Comparison of ENCODE assay signal across 8 cellular contexts in the genomic region with DNA sequence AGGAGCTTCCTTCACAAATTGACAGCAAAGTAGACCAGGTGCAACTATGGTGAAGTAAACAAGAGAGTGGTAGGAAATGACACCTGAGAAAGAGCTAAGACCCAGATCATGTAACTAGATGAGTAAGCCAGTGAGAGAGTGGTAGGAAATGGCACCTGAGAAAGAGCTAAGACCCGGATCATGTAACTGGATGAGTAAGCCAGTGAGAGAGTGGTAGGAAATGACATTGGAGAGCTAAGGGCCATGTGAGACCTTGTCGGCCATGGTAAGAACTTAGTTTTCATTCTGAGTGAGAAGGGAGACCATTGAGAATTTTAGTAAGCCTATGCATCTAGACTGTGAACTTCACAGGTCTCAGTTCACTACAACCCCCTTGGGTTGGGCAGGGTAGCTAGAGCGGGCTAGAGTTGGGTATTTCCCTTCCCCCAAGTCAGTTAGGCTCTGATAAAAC. TPM values are rescaled to one million over a fixed set of nuclear protein-coding genes. Genes with fewer than 3 reads are reported as not detected.
DNase-seq lines count a peak whose midpoint lies in the region; ATAC-seq and TF ChIP-seq lines count a peak whose summit lies in the region.

No MANE protein-coding gene starts in this region.

- no peaks in the 10 kb centered on the region for H3K27me3 Mint-ChIP-seq in activated naive CD8-positive, alpha-beta T cell
- H3K27me3 Mint-ChIP-seq in stimulated activated naive B cell treated with anti-CD40 and anti-IgM and Interleukin-4, amounts not matched to agents 10 μg/mL and 1 μg/mL and 100 μg/mL, for 72 hours: peaks cover 8 to 12% of the 10 kb centered on the region in 2 donors

- WGBS in adrenal gland, 4 donors: 57 to 72% (median 63%) methylated on average over 2 to 3 of the region's 3 CpGs
- 73 to 76% methylated on average over 3 of the region's 3 CpGs for WGBS in thyroid gland, 2 donors

- peaks cover 63% of the 10 kb centered on the region for H3K4me1 Mint-ChIP-seq in activated naive CD8-positive, alpha-beta T cell (ENCODE audit: low read depth)
- H3K4me1 Mint-ChIP-seq in stimulated activated naive B cell treated with anti-CD40 and anti-IgM and Interleukin-4, amounts not matched to agents 10 μg/mL and 1 μg/mL and 100 μg/mL, for 72 hours: peaks cover 0 to 4% of the 10 kb centered on the region in 2 donors

- CTCF ChIA-PET in PC-3 (lab: Charles Lee): interaction anchor here (0.7 kb wide), 1 partner anchor 159 kb away, joined by 3 read pairs; no protein-coding TSS in a partner anchor

- H3K4me1 ChIP-seq in PC-3 (ENCODE audit: insufficient read depth, low read length): peaks cover 21% of the 10 kb centered on the region
- H3K4me1 ChIP-seq in adrenal gland (replicated peaks in 1 of 2): no peaks in the 10 kb centered on the region
- H3K4me1 ChIP-seq in thyroid gland: no peaks in the 10 kb centered on the region

- no peak for TF ChIP-seq POLR2A in adrenal gland (IDR thresholded peaks at IDR 0.05)
- TF ChIP-seq POLR2A in thyroid gland (IDR thresholded peaks at IDR 0.05): no peak

- peaks cover 4% of the 10 kb centered on the region for H3K36me3 Mint-ChIP-seq in activated naive CD8-positive, alpha-beta T cell
- H3K36me3 Mint-ChIP-seq in stimulated activated naive B cell treated with anti-CD40 and anti-IgM and Interleukin-4, amounts not matched to agents 10 μg/mL and 1 μg/mL and 100 μg/mL, for 72 hours: no peaks in the 10 kb centered on the region

- H3K36me3 ChIP-seq in PC-3 (ENCODE audit: low read depth, low read length): no peaks in the 10 kb centered on the region
- H3K36me3 ChIP-seq in adrenal gland (replicated peaks in 1 of 2): no peaks in the 10 kb centered on the region
- H3K36me3 ChIP-seq in thyroid gland: no peaks in the 10 kb centered on the region

- H3K4me3 ChIP-seq in PC-3 (ENCODE audit: low read length) (no peak overlapping the region), adrenal gland (no peak overlapping the region), thyroid gland (replicated peaks in 1 of 3) (no peak overlapping the region)

- H3K9me3 ChIP-seq in PC-3 (ENCODE audit: low read length) (no peaks in the 10 kb centered on the region), adrenal gland (replicated peaks in 1 of 3) (no peaks in the 10 kb centered on the region), thyroid gland (no peaks in the 10 kb centered on the region)

- peak overlapping the region; percentile 81 for H2AFZ ChIP-seq in PC-3 (ENCODE audit: low read length)

- peak overlapping the region; percentile 94 for H3K27ac Mint-ChIP-seq in activated naive CD8-positive, alpha-beta T cell
- no peak overlapping the region for H3K27ac Mint-ChIP-seq in stimulated activated naive B cell treated with anti-CD40 and anti-IgM and Interleukin-4, amounts not matched to agents 10 μg/mL and 1 μg/mL and 100 μg/mL, for 72 hours

- intact Hi-C loops in PC-3 (cut with micrococcal nuclease): no loop called here
- intact Hi-C loops in adrenal gland (cut with DNase I): no loop called here
- intact Hi-C loops in thyroid gland (cut with DNase I): no loop called here

- no peaks in the 10 kb centered on the region for H4K20me1 ChIP-seq in PC-3 (ENCODE audit: low read length)

- no TSS peak for BruUV-seq in PC-3 (replicated peaks; lab: Mats Ljungman, UMichigan)

- no peaks in the 10 kb centered on the region for H3K79me2 ChIP-seq in PC-3 (ENCODE audit: low read length)

- H3F3A ChIP-seq in PC-3 (ENCODE audit: low read length, unreplicated experiment): no peaks in the 10 kb centered on the region

- peak overlapping the region; percentile 37 for H3K9ac ChIP-seq in PC-3 (ENCODE audit: low read length)

- POLR2A ChIA-PET in PC-3 (lab: Charles Lee; ENCODE audit: unreplicated experiment): interaction anchor here (0.5 to 0.6 kb wide), 2 partner anchors 38 to 59 kb away, joined by 3 to 7 read pairs; no protein-coding TSS in a partner anchor

- peak overlapping the region; percentile 72 for H3K4me3 Mint-ChIP-seq in activated naive CD8-positive, alpha-beta T cell
- no peak overlapping the region for H3K4me3 Mint-ChIP-seq in stimulated activated naive B cell treated with anti-CD40 and anti-IgM and Interleukin-4, amounts not matched to agents 10 μg/mL and 1 μg/mL and 100 μg/mL, for 72 hours

- no peaks in the 10 kb centered on the region for H3K9me2 ChIP-seq in PC-3 (replicated peaks; ENCODE audit: low read length)

- DNase-seq in PC-3 (peak; percentile 87), adrenal gland (no peak), thyroid gland (no peak), DMS 273 treated with DMSO at 0.1 percent for 48 hours (lab: John Stamatoyannopoulos, UW) (no peak)
- DNase-seq in stimulated activated naive B cell treated with anti-CD40 and anti-IgM and Interleukin-4, amounts not matched to agents 10 μg/mL and 1 μg/mL and 100 μg/mL, for 72 hours: no peak

- H3K4me2 ChIP-seq in PC-3 (ENCODE audit: low read length): peak overlapping the region; percentile 54

- ATAC-seq in GM19025 (IDR thresholded peaks at IDR 0.05; ENCODE audit: low read depth, unreplicated experiment): peak; percentile 93
- ATAC-seq in HG02852 (IDR thresholded peaks at IDR 0.05; ENCODE audit: unreplicated experiment): peak; percentile 98
- peak; percentile 93 for ATAC-seq in PC-3
- ATAC-seq in stimulated activated naive B cell treated with anti-CD40 and anti-IgM and Interleukin-4, amounts not matched to agents 10 μg/mL and 1 μg/mL and 100 μg/mL, for 72 hours (replicated peaks): peak; percentile 73 to 91

- TF ChIP-seq CTCF in PC-3 (conservative IDR thresholded peaks at IDR 0.05; ENCODE audit: low read depth, low read length) (no peak), adrenal gland (IDR thresholded peaks at IDR 0.05) (no peak), thyroid gland (IDR thresholded peaks at IDR 0.05) (no peak)

- H3K9me3 Mint-ChIP-seq in activated naive CD8-positive, alpha-beta T cell (ENCODE audit: low read depth): no peaks in the 10 kb centered on the region
- no peaks in the 10 kb centered on the region for H3K9me3 Mint-ChIP-seq in stimulated activated naive B cell treated with anti-CD40 and anti-IgM and Interleukin-4, amounts not matched to agents 10 μg/mL and 1 μg/mL and 100 μg/mL, for 72 hours

- peak overlapping the region; percentile 67 for H3K27ac ChIP-seq in PC-3 (ENCODE audit: low read length)
- H3K27ac ChIP-seq in adrenal gland: no peak overlapping the region
- no peak overlapping the region for H3K27ac ChIP-seq in thyroid gland

- no peaks in the 10 kb centered on the region for H3K27me3 ChIP-seq in PC-3 (ENCODE audit: low read length)
- H3K27me3 ChIP-seq in adrenal gland: no peaks in the 10 kb centered on the region
- H3K27me3 ChIP-seq in thyroid gland: no peaks in the 10 kb centered on the region

RNA-seq across cellular contexts. Expression of gene SENP7, which starts 5.4 kb away (rescaled TPM):
- total RNA-seq in PC-3 (2014; rRNA removed): 4.8 and 5.4 TPM in 2 replicates
- total RNA-seq in adrenal gland: 10 to 100 TPM in 5 of 8 donors, 1 to 10 TPM in 3; 6.2 to 23.3 (median 12.7) TPM
- polyA plus RNA-seq in adrenal gland: 10 to 100 TPM in 1 of 3 donors, 1 to 10 TPM in 2; 7.0 to 12.9 (median 10.0) TPM
- 10 to 100 TPM; 30.2 to 42.9 (median 31.5) TPM for total RNA-seq in thyroid gland

RNA-seq across cellular contexts. Expression of gene TRMT10C, which starts 43.2 kb away (rescaled TPM):
- total RNA-seq in PC-3 (2014; rRNA removed) (31.7 and 35.2 TPM in 2 replicates), adrenal gland (10 to 100 TPM; 16.0 to 46.3 (median 24.9) TPM), thyroid gland (10 to 100 TPM; 11.7 to 22.2 (median 18.6) TPM)
- 10 to 100 TPM; 10.4 to 81.3 (median 12.0) TPM for polyA plus RNA-seq in adrenal gland

RNA-seq across cellular contexts. Expression of gene PCNP, which starts 55.5 kb away (rescaled TPM):
- total RNA-seq in PC-3 (2014; rRNA removed) (71.1 and 72.3 TPM in 2 replicates), adrenal gland (100 to 1,000 TPM in 5 of 8 donors, 10 to 100 TPM in 3; 41.0 to 133 (median 112) TPM), thyroid gland (100 to 1,000 TPM in 3 of 4 donors, 10 to 100 TPM in 1; 93.4 to 145 (median 123) TPM)
- 100 to 1,000 TPM in 1 of 3 donors, 10 to 100 TPM in 2; 47.8 to 146 (median 59.1) TPM for polyA plus RNA-seq in adrenal gland
